In the genomic region with DNA sequence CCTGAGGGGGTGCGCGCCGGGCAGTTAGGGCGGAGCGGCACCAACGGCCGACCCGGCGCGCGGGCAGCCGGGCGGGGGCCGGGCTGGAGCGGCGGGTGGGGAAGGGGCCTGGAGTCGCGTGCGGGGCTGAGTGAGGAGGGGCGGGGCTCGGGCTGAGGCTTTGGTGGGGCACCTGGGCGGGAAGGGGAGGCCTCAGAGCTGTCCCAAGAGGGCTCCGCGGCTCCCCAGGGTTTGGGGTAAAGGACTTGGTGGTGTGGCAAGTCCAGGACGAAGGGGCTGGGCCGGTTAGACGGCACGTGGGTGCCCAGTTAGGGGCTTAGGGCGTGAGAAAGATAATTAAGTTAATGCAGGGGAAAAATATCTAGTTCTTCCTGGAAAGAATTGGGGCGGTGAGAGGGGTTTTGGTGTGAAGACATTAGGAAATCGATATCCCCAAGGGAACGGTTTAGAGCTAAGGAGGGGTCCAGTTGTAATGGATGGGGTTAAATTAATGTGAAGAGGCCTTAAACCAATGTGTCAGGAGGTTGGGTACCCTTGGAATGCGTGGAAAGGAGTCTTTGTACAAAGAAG, we compare ENCODE assay signal across 8 cellular contexts. TPM values are rescaled to one million over a fixed set of nuclear protein-coding genes. Genes with fewer than 3 reads are reported as not detected.
DNase-seq lines count a peak whose midpoint lies in the region; ATAC-seq, FAIRE-seq and TF ChIP-seq lines count a peak whose summit lies in the region.

No MANE protein-coding gene starts in this region.

- TF ChIP-seq RAD21 in HCT116 (IDR thresholded peaks at IDR 0.05; ENCODE audit: low read depth) = no peak

- CTCF ChIA-PET in HCT116 (lab: Charles Lee) = interaction anchor here (0.8 to 1.6 kb wide), 4 partner anchors 16 to 203 kb away, joined by 3 to 4 read pairs (median 4); no protein-coding TSS in a partner anchor

- H3K4me3 ChIP-seq in HCT116 (replicated peaks in 1 of 2; ENCODE audit: low read depth in 1 of 2, low read length in 2 of 2) = peak overlapping the region; percentile 91 to 97
- peak overlapping the region; percentile 76 for H3K4me3 ChIP-seq in fibroblast of mammary gland (ENCODE audit: control insufficient read depth, low read depth, low read length)
- peak overlapping the region; percentile 79 to 94 for H3K4me3 ChIP-seq in prostate gland

- no peaks in the 10 kb centered on the region for H3K27me3 ChIP-seq in HCT116 (ENCODE audit: insufficient read depth, low read length)
- no peaks in the 10 kb centered on the region for H3K27me3 ChIP-seq in prostate gland (replicated peaks; ENCODE audit: insufficient read depth)

- RAD21 ChIA-PET in HCT116 (lab: Charles Lee; ENCODE audit: low non-redundant PET in 1 of 2, low total read pairs in 2 of 2, uncharacterized antibody in 2 of 2, unreplicated experiment in 2 of 2) = no interaction called here

- H4K20me1 ChIP-seq in HCT116 (ENCODE audit: insufficient read depth) = no peaks in the 10 kb centered on the region; the same call in 1 of the 2 replicates

- DNase-seq in HCT116 (ENCODE audit: low read depth, low spot score) (no peak), fibroblast of mammary gland (ENCODE audit: low read depth) (no peak), prostate gland (ENCODE audit: low spot score) (no peak), T1000 (lab: John Stamatoyannopoulos, UW) (no peak), RCC 7860 (ENCODE audit: low spot score) (no peak)
- DNase-seq in activated CD4-positive, alpha-beta T cell treated with anti-CD3 and anti-CD28 coated beads for 48 hours = peak; percentile 52

- TF ChIP-seq CTCF in HCT116 (IDR thresholded peaks at IDR 0.05 in 2 of 3, conservative IDR thresholded peaks at IDR 0.05 in 1 of 3; ENCODE audit: borderline replicate concordance in 1 of 3, insufficient read depth in 1 of 3, low read depth in 2 of 3, low read length in 2 of 3) = no peak
- TF ChIP-seq CTCF in fibroblast of mammary gland (conservative IDR thresholded peaks at IDR 0.05; ENCODE audit: control insufficient read depth, insufficient read depth, low read depth, low read length) = no peak
- TF ChIP-seq CTCF in prostate gland (IDR thresholded peaks at IDR 0.05) = no peak

- H2AFZ ChIP-seq in HCT116 (ENCODE audit: low read depth, low read length, poor library complexity, severe bottlenecking) = no peak overlapping the region

- peak overlapping the region; percentile 91 for H3K4me2 ChIP-seq in HCT116 (ENCODE audit: low read length)

- intact Hi-C loops in HCT116 (cut with micrococcal nuclease) (loop anchor here (10.0 kb wide), 1 partner anchor 448 kb away; a partner anchor contains a TSS), prostate gland (cut with DNase I) (no loop called here)

- TF ChIP-seq POLR2A in HCT116 (IDR thresholded peaks at IDR 0.05; ENCODE audit: borderline replicate concordance, extremely low read depth, insufficient read depth, insufficient read length) (no peak), prostate gland (IDR thresholded peaks at IDR 0.05) (no peak)

- H3K27ac ChIP-seq in HCT116 (ENCODE audit: low read depth, low read length) (peak overlapping the region; percentile 73), prostate gland (peak overlapping the region; percentile 91 to 97)

- peak overlapping the region; percentile 99 for H3K9ac ChIP-seq in HCT116 (ENCODE audit: low read length)

- POLR2A ChIA-PET in HCT116 (lab: Charles Lee) = interaction anchor here (0.6 to 1.0 kb wide), 6 partner anchors 9 to 217 kb away, joined by 3 to 4 read pairs (median 3); a partner anchor contains a TSS

- BruUV-seq in HCT116 (replicated peaks; lab: Mats Ljungman, UMichigan) = no TSS peak

- H3K4me1 ChIP-seq in HCT116 (ENCODE audit: control insufficient read depth in 1 of 2, insufficient read depth in 2 of 2, low read length in 2 of 2) (peaks cover 11 to 36% of the 10 kb centered on the region in 2 experiments), prostate gland (replicated peaks) (peaks cover 5% of the 10 kb centered on the region)

- no peaks in the 10 kb centered on the region for H3K9me2 ChIP-seq in HCT116 (ENCODE audit: insufficient read depth)

- H3K9me3 ChIP-seq in HCT116 (ENCODE audit: control insufficient read depth in 1 of 2, insufficient read depth in 1 of 2, low read depth in 1 of 2, low read length in 2 of 2) (no peaks in the 10 kb centered on the region), prostate gland (no peaks in the 10 kb centered on the region)

- WGBS in prostate gland = under 1% methylated on average over 33 of the region's 33 CpGs

- ATAC-seq in HCT116 (no peak; the same call in 1 of the 2 replicates), GM18868 (IDR thresholded peaks at IDR 0.05; ENCODE audit: unreplicated experiment) (no peak), GM18873 (IDR thresholded peaks at IDR 0.05; ENCODE audit: low FRiP score, unreplicated experiment) (no peak)

- peaks cover 54% of the 10 kb centered on the region for H3K79me2 ChIP-seq in HCT116 (ENCODE audit: insufficient read depth, low read length)

- FAIRE-seq in RCC 7860 (lab: Jason Lieb, UNC) = no peak

- H3K36me3 ChIP-seq in HCT116 (ENCODE audit: control insufficient read depth in 1 of 2, insufficient read depth in 2 of 2, low read length in 2 of 2) (peaks cover 15 to 29% of the 10 kb centered on the region in 2 experiments), prostate gland (peaks cover 6 to 18% of the 10 kb centered on the region in 2 donors)

TF ChIP-seq in HCT116, 20 proteins besides CTCF, POLR2A, EP300 and RAD21:
- TF ChIP-seq TCF7L2 (IDR thresholded peaks at IDR 0.05; ENCODE audit: borderline replicate concordance, extremely low read depth, insufficient read depth, insufficient read length) (no peak), ZFX (IDR thresholded peaks at IDR 0.05) (peak; percentile 60), ZNF274 (IDR thresholded peaks at IDR 0.05; ENCODE audit: low read depth, low read length) (no peak)

RNA-seq across cellular contexts. Expression of a gene that starts 0.5 kb away (rescaled TPM):
- total RNA-seq in HCT116 (2021; ENCODE audit: unreplicated experiment) = 24.6 TPM
- polyA plus RNA-seq in HCT116 (2012) = 22.3 and 25.0 TPM in 2 replicates
- 10 to 100 TPM; 24.4 to 44.1 TPM for total RNA-seq in prostate gland

RNA-seq across cellular contexts. Expression of a gene that starts 6.5 kb away (rescaled TPM):
- total RNA-seq in HCT116 (2021; ENCODE audit: unreplicated experiment) (1.7 TPM), prostate gland (10 to 100 TPM in 1 of 2 donors, 1 to 10 TPM in 1; 1.3 to 25.2 TPM)
- polyA plus RNA-seq in HCT116 (2012) = 1.4 and 1.5 TPM in 2 replicates

RNA-seq across cellular contexts. Expression of a gene that starts 55.8 kb away (rescaled TPM):
- total RNA-seq in HCT116 (2021; ENCODE audit: unreplicated experiment) = 0.89 TPM
- polyA plus RNA-seq in HCT116 (2012) = 0.44 and 0.56 TPM in 2 replicates
- 10 to 100 TPM in 1 of 2 donors, 1 to 10 TPM in 1; 3.4 to 17.4 TPM for total RNA-seq in prostate gland
